In genomic region chr20:32847964-32848363, GRCh38 we compare ENCODE assay signal across 18 cellular contexts. TPM values are rescaled to one million over a fixed set of nuclear protein-coding genes. Genes with fewer than 3 reads are reported as not detected.
DNase-seq lines count a peak whose midpoint lies in the region; ATAC-seq and TF ChIP-seq lines count a peak whose summit lies in the region.
"Had no signal": no experiment of that assay in that cellular context is flagged by ENCODE, and none has a peak within 500 bp of the region (broad histone marks: within the 10 kb centered on the region; RNA-seq: fewer than 3 reads in every experiment).

No MANE protein-coding gene starts in this region.

- H4K91ac ChIP-seq in H9 (ENCODE audit: insufficient read length, low read depth, low read length) = no peak overlapping the region

- no peak overlapping the region for H4K5ac ChIP-seq in H9 (ENCODE audit: insufficient read length, low read depth, low read length)

- H3K27me3 Mint-ChIP-seq in activated T-cell treated with anti-CD3 and anti-CD28 coated beads, Interleukin-2, amount 50 U/mL, for 24 hours = no peaks in the 10 kb centered on the region
- no peaks in the 10 kb centered on the region for H3K27me3 Mint-ChIP-seq in H9 (ENCODE audit: low read depth)
- no peaks in the 10 kb centered on the region for H3K27me3 Mint-ChIP-seq in activated naive CD8-positive, alpha-beta T cell treated with anti-CD3 and anti-CD28 coated beads for 36 hours
- no peaks in the 10 kb centered on the region for H3K27me3 Mint-ChIP-seq in stimulated activated naive B cell treated with anti-CD40 and anti-IgM and Interleukin-4, amounts not matched to agents 10 μg/mL and 1 μg/mL and 100 μg/mL, for 72 hours

- peak overlapping the region; percentile 63 for H3K27ac Mint-ChIP-seq in activated T-cell treated with anti-CD3 and anti-CD28 coated beads, Interleukin-2, amount 50 U/mL, for 24 hours
- peak overlapping the region in 2 of 3 experiments; percentile 2 to 88; a peak in 4 of 7 replicates for H3K27ac Mint-ChIP-seq in H9
- H3K27ac Mint-ChIP-seq in activated naive CD8-positive, alpha-beta T cell treated with anti-CD3 and anti-CD28 coated beads for 36 hours = peak overlapping the region; percentile 2
- peak overlapping the region; percentile 40 for H3K27ac Mint-ChIP-seq in stimulated activated naive B cell treated with anti-CD40 and anti-IgM and Interleukin-4, amounts not matched to agents 10 μg/mL and 1 μg/mL and 100 μg/mL, for 72 hours
- H3K27ac Mint-ChIP-seq: CD8-positive, alpha-beta T cell had no signal

- ATAC-seq in stimulated activated naive B cell treated with anti-CD40 and anti-IgM and Interleukin-4, amounts not matched to agents 10 μg/mL and 1 μg/mL and 100 μg/mL, for 72 hours (replicated peaks) = no peak
- ATAC-seq: A549; CD8-positive, alpha-beta T cell had no signal

- intact Hi-C loops in head of caudate nucleus (cut with DNase I) = no loop called here

- no peak overlapping the region for H3K9ac ChIP-seq in H9 (ENCODE audit: extremely low read depth, insufficient read length, low read length)

- H3K18ac ChIP-seq in H9 (ENCODE audit: insufficient read length, low read depth, low read length) = no peak overlapping the region

- H2AK5ac ChIP-seq in H9 (ENCODE audit: insufficient read length, low read length) = no peak overlapping the region

- H3K4ac ChIP-seq in H9 (ENCODE audit: low read depth, low read length) = no peak overlapping the region

- H3T11ph ChIP-seq in H9 (ENCODE audit: low read length) = no peak overlapping the region

- no peak overlapping the region for H2BK12ac ChIP-seq in H9 (ENCODE audit: insufficient read length, low read depth, low read length)

- no peak overlapping the region for H4K8ac ChIP-seq in H9 (replicated peaks; ENCODE audit: insufficient read length, low read depth, low read length)

- H2BK20ac ChIP-seq in H9 (ENCODE audit: low read depth, low read length, poor library complexity, severe bottlenecking) = no peak overlapping the region

- H3K9me3 ChIP-seq in H9 (ENCODE audit: control insufficient read depth, low read depth, low read length) = no peaks in the 10 kb centered on the region
- H3K9me3 ChIP-seq: A549 had no signal

- no peak overlapping the region for H3K56ac ChIP-seq in H9 (ENCODE audit: insufficient read length, low read depth, low read length)

- H3K9me3 Mint-ChIP-seq in activated T-cell treated with anti-CD3 and anti-CD28 coated beads, Interleukin-2, amount 50 U/mL, for 24 hours = no peaks in the 10 kb centered on the region
- H3K9me3 Mint-ChIP-seq in H9 = no peaks in the 10 kb centered on the region
- no peaks in the 10 kb centered on the region for H3K9me3 Mint-ChIP-seq in activated naive CD8-positive, alpha-beta T cell treated with anti-CD3 and anti-CD28 coated beads for 36 hours
- no peaks in the 10 kb centered on the region for H3K9me3 Mint-ChIP-seq in stimulated activated naive B cell treated with anti-CD40 and anti-IgM and Interleukin-4, amounts not matched to agents 10 μg/mL and 1 μg/mL and 100 μg/mL, for 72 hours
- H3K9me3 Mint-ChIP-seq: CD8-positive, alpha-beta T cell had no signal

- no peak overlapping the region for H2AFZ ChIP-seq in H9 (ENCODE audit: low read length)

- no peak overlapping the region for H3K23ac ChIP-seq in H9 (ENCODE audit: insufficient read length, low read depth, low read length)

- H4K20me1 ChIP-seq in H9 (ENCODE audit: control insufficient read depth, insufficient read depth, insufficient read length) = no peaks in the 10 kb centered on the region

- peaks cover 17% of the 10 kb centered on the region for H3K4me1 Mint-ChIP-seq in activated T-cell treated with anti-CD3 and anti-CD28 coated beads, Interleukin-2, amount 50 U/mL, for 24 hours (ENCODE audit: low read depth)
- peaks cover 13 to 23% of the 10 kb centered on the region in 2 experiments for H3K4me1 Mint-ChIP-seq in H9
- peaks cover 10% of the 10 kb centered on the region for H3K4me1 Mint-ChIP-seq in activated naive CD8-positive, alpha-beta T cell treated with anti-CD3 and anti-CD28 coated beads for 36 hours
- H3K4me1 Mint-ChIP-seq in stimulated activated naive B cell treated with anti-CD40 and anti-IgM and Interleukin-4, amounts not matched to agents 10 μg/mL and 1 μg/mL and 100 μg/mL, for 72 hours = peaks cover 2 to 4% of the 10 kb centered on the region in 2 donors

- H3K79me1 ChIP-seq in H9 (ENCODE audit: insufficient read depth, low read depth, low read length, poor library complexity, severe bottlenecking) = no peaks in the 10 kb centered on the region

- no peaks in the 10 kb centered on the region for H3K27me3 ChIP-seq in H9 (ENCODE audit: insufficient read depth, low read length)

- H2BK15ac ChIP-seq in H9 (ENCODE audit: low read depth, low read length) = no peak overlapping the region

- H3K4me3 Mint-ChIP-seq in activated T-cell treated with anti-CD3 and anti-CD28 coated beads, Interleukin-2, amount 50 U/mL, for 24 hours = no peak overlapping the region
- H3K4me3 Mint-ChIP-seq in H9 = no peak overlapping the region
- no peak overlapping the region for H3K4me3 Mint-ChIP-seq in activated naive CD8-positive, alpha-beta T cell treated with anti-CD3 and anti-CD28 coated beads for 36 hours
- no peak overlapping the region for H3K4me3 Mint-ChIP-seq in stimulated activated naive B cell treated with anti-CD40 and anti-IgM and Interleukin-4, amounts not matched to agents 10 μg/mL and 1 μg/mL and 100 μg/mL, for 72 hours
- H3K4me3 Mint-ChIP-seq: CD8-positive, alpha-beta T cell had no signal

- no peak overlapping the region for H3K14ac ChIP-seq in H9 (ENCODE audit: insufficient read depth, low read length)

- 0 out of 2 replicates have a peak, but pooled peaks cover 2% of the 10 kb centered on the region for H3K79me2 ChIP-seq in H9 (ENCODE audit: insufficient read depth, low read length)

- DNase-seq in activated T-cell treated with anti-CD3 and anti-CD28 coated beads, Interleukin-2, amount 50 U/mL, for 24 hours = no peak
- no peak for DNase-seq in activated T-cell treated with anti-CD3 and anti-CD28 coated beads, Interleukin-2, amount 50 U/mL, for 1 hour
- no peak for DNase-seq in H9
- DNase-seq in activated naive CD8-positive, alpha-beta T cell treated with anti-CD3 and anti-CD28 coated beads for 36 hours = no peak
- no peak for DNase-seq in stimulated activated naive B cell treated with anti-CD40 and anti-IgM and Interleukin-4, amounts not matched to agents 10 μg/mL and 1 μg/mL and 100 μg/mL, for 72 hours
- DNase-seq in head of caudate nucleus = no peak
- DNase-seq in foreskin melanocyte = no peak
- DNase-seq: CD8-positive, alpha-beta T cell; KBM-7; NCI-H1105 treated with DMSO at 0.1 percent for 48 hours; NCI-H1694; NCI-H2107; NCI-H510A; NCI-H748 treated with DMSO at 0.1 percent for 48 hours; NK-92 treated with Interleukin-12 subunit alpha and Interleukin-12 subunit beta, amount 100 ng/mL, for 24 hours; Right ventricle myocardium superior had no signal

- H3K36me3 Mint-ChIP-seq in activated T-cell treated with anti-CD3 and anti-CD28 coated beads, Interleukin-2, amount 50 U/mL, for 24 hours (ENCODE audit: low read depth) = peaks cover 97% of the 10 kb centered on the region
- peaks cover 38 to 85% (median 67%) of the 10 kb centered on the region in 3 experiments; a peak in 6 of 7 replicates for H3K36me3 Mint-ChIP-seq in H9 (ENCODE audit: insufficient read depth in 1 of 3, low read depth in 3 of 3)
- H3K36me3 Mint-ChIP-seq in activated naive CD8-positive, alpha-beta T cell treated with anti-CD3 and anti-CD28 coated beads for 36 hours = peaks cover 26% of the 10 kb centered on the region
- peaks cover 35 to 49% of the 10 kb centered on the region in 2 donors for H3K36me3 Mint-ChIP-seq in stimulated activated naive B cell treated with anti-CD40 and anti-IgM and Interleukin-4, amounts not matched to agents 10 μg/mL and 1 μg/mL and 100 μg/mL, for 72 hours

- H3K4me1 ChIP-seq in H9 (ENCODE audit: insufficient read depth, low read length) = 0 out of 2 replicates have a peak, but pooled peaks cover 3% of the 10 kb centered on the region
- H3K4me1 ChIP-seq: A549 had no signal

- H3K27ac ChIP-seq in H9 (ENCODE audit: insufficient read length, low read depth, low read length) = no peak overlapping the region
- H3K27ac ChIP-seq: A549 had no signal

- no peak overlapping the region for H3K4me2 ChIP-seq in H9 (ENCODE audit: insufficient read depth, insufficient read length, low read length)
- H3K4me2 ChIP-seq: A549 had no signal

- H3K23me2 ChIP-seq in H9 (ENCODE audit: insufficient read length, low read depth, low read length, poor library complexity, severe bottlenecking) = no peaks in the 10 kb centered on the region

- WGBS in H9 (ENCODE audit: extremely low coverage, insufficient read length, low lambda C conversion rate) = no CpG with 5 or more reads among the region's 5 CpGs

- no peak overlapping the region for H2BK5ac ChIP-seq in H9 (ENCODE audit: insufficient read length, low read length)

- no peak overlapping the region for H2BK120ac ChIP-seq in H9 (ENCODE audit: low read depth, low read length, poor library complexity, severe bottlenecking)

- no peak for TF ChIP-seq CTCF in H9 (conservative IDR thresholded peaks at IDR 0.05)

RNA-seq across cellular contexts. Expression of gene EFCAB8, which starts 10.8 kb away (rescaled TPM):
- total RNA-seq in H9 (2021) = 0.09 TPM in 1 of 2 replicates, not detected in the other
- total RNA-seq in activated naive CD8-positive, alpha-beta T cell treated with anti-CD3 and anti-CD28 coated beads for 36 hours = under 1 TPM; 0.27 to 0.56 TPM
- total RNA-seq: OCI-LY7, Right ventricle myocardium superior had no signal

RNA-seq across cellular contexts. Expression of gene MAPRE1, which starts 28.2 kb away (rescaled TPM):
- total RNA-seq in H9 (2021) = 286 and 289 TPM in 2 replicates
- 100 to 1,000 TPM; 154 to 156 TPM for total RNA-seq in activated naive CD8-positive, alpha-beta T cell treated with anti-CD3 and anti-CD28 coated beads for 36 hours

Comparison
In these comparisons a context has a peak if more than half of its experiments do, and no peak if none do; other contexts are left out.
1. H3K27ac Mint-ChIP-seq: peak in every context shown above with its lines; median percentile 63 in activated T-cell treated with anti-CD3 and anti-CD28 coated beads, Interleukin-2, amount 50 U/mL, for 24 hours; 45 in H9; 40 in stimulated activated naive B cell treated with anti-CD40 and anti-IgM and Interleukin-4, amounts not matched to agents 10 μg/mL and 1 μg/mL and 100 μg/mL, for 72 hours; 2 in activated naive CD8-positive, alpha-beta T cell treated with anti-CD3 and anti-CD28 coated beads for 36 hours.